38 cellular contexts compared by ENCODE assay signal in genomic region chr1:104856518-104856917, GRCh38.
"Had no signal": no experiment of that assay in that cellular context is flagged by ENCODE, and none has a peak within 500 bp of the region (broad histone marks: within the 10 kb centered on the region; RNA-seq: fewer than 3 reads in every experiment).

No MANE protein-coding gene starts in this region.

- H3K27me3 Mint-ChIP-seq: activated naive CD4-positive, alpha-beta T cell treated with anti-CD3 and anti-CD28 coated beads, Interleukin-2, amount 10 ng/mL, durations not matched to agents 7 days and 5 days; activated naive CD4-positive, alpha-beta T cell treated with anti-CD3 and anti-CD28 coated beads, Interleukin-2, amount 50 U/mL, for 24 hours; activated naive CD8-positive, alpha-beta T cell; activated naive CD8-positive, alpha-beta T cell treated with anti-CD3 and anti-CD28 coated beads for 36 hours; activated naive CD8-positive, alpha-beta T cell treated with anti-CD3 and anti-CD28 coated beads, Interleukin-2, amount 10 ng/mL, durations not matched to agents 7 days and 5 days; activated naive CD8-positive, alpha-beta T cell treated with anti-CD3 and anti-CD28 coated beads, Interleukin-2, amount 50 U/mL, for 24 hours; activated T-cell treated with anti-CD3 and anti-CD28 coated beads, Interleukin-2, amount 50 U/mL, for 24 hours; activated T-helper 17 cell treated with anti-CD3 and anti-CD28 coated beads, Interleukin-2, amount 50 U/mL, for 72 hours; central memory CD8-positive, alpha-beta T cell had no signal

- ATAC-seq: activated naive CD4-positive, alpha-beta T cell treated with anti-CD3 and anti-CD28 coated beads, Interleukin-2, amount 50 U/mL, for 72 hours; activated naive CD8-positive, alpha-beta T cell treated with anti-CD3 and anti-CD28 coated beads, Interleukin-2, amount 50 U/mL, for 24 hours; activated T-cell treated with anti-CD3 and anti-CD28 coated beads, Interleukin-2, amount 50 U/mL, for 4 hours; activated T-cell treated with anti-CD3 and anti-CD28 coated beads, Interleukin-2, amount 50 U/mL, for 72 hours; activated T-helper 17 cell treated with anti-CD3 and anti-CD28 coated beads, Interleukin-2, amount 50 U/mL, for 72 hours; body of pancreas had no signal

- H3K27ac Mint-ChIP-seq: activated naive CD4-positive, alpha-beta T cell treated with anti-CD3 and anti-CD28 coated beads for 36 hours; activated naive CD4-positive, alpha-beta T cell treated with anti-CD3 and anti-CD28 coated beads, Interleukin-2, amount 10 ng/mL, durations not matched to agents 7 days and 5 days; activated naive CD4-positive, alpha-beta T cell treated with anti-CD3 and anti-CD28 coated beads, Interleukin-2, amount 50 U/mL, for 24 hours; activated naive CD4-positive, alpha-beta T cell treated with anti-CD3 and anti-CD28 coated beads, Interleukin-2, amount 50 U/mL, for 72 hours; activated naive CD8-positive, alpha-beta T cell; activated naive CD8-positive, alpha-beta T cell treated with anti-CD3 and anti-CD28 coated beads for 36 hours; activated naive CD8-positive, alpha-beta T cell treated with anti-CD3 and anti-CD28 coated beads, Interleukin-2, amount 10 ng/mL, durations not matched to agents 7 days and 5 days; activated naive CD8-positive, alpha-beta T cell treated with anti-CD3 and anti-CD28 coated beads, Interleukin-2, amount 50 U/mL, for 24 hours; activated T-cell treated with anti-CD3 and anti-CD28 coated beads, Interleukin-2, amount 50 U/mL, for 24 hours; activated T-cell treated with anti-CD3 and anti-CD28 coated beads, Interleukin-2, amount 50 U/mL, for 72 hours; activated T-helper 1 cell treated with anti-CD3 and anti-CD28 coated beads, Interleukin-12 subunit alpha, Interleukin-12 subunit beta, Interleukin-2, Interleukin-4 antibody, amounts not matched to agents 30 ng/mL and 10 ng/mL and 1 ng/mL, durations not matched to agents 14 hours and 24 hours and 36 hours; activated T-helper 17 cell treated with anti-CD3 and anti-CD28 coated beads, Interleukin-2, amount 50 U/mL, for 72 hours; activated T-helper 2 cell treated with anti-CD3 and anti-CD28 coated beads, Interferon-gamma antibody, Interleukin-2, Interleukin-4, amounts not matched to agents 10 μg/mL and 5 μg/mL and 100 μg/mL, durations not matched to agents 14 hours and 24 hours and 36 hours; brain had no signal

- H3K27me3 ChIP-seq: adrenal gland, ascending aorta, body of pancreas, brain microvascular endothelial cell, breast epithelium, cardiac muscle cell had no signal

- H3K9me3 ChIP-seq: adrenal gland, ascending aorta, body of pancreas, breast epithelium had no signal

- H3K36me3 ChIP-seq: adrenal gland, ascending aorta, brain microvascular endothelial cell, breast epithelium, cardiac muscle cell had no signal

- H3K4me1 Mint-ChIP-seq: activated naive CD4-positive, alpha-beta T cell treated with anti-CD3 and anti-CD28 coated beads, Interleukin-2, amount 10 ng/mL, durations not matched to agents 7 days and 5 days; activated naive CD4-positive, alpha-beta T cell treated with anti-CD3 and anti-CD28 coated beads, Interleukin-2, amount 50 U/mL, for 24 hours; activated naive CD8-positive, alpha-beta T cell treated with anti-CD3 and anti-CD28 coated beads for 36 hours; activated naive CD8-positive, alpha-beta T cell treated with anti-CD3 and anti-CD28 coated beads, Interleukin-2, amount 10 ng/mL, durations not matched to agents 7 days and 5 days; activated naive CD8-positive, alpha-beta T cell treated with anti-CD3 and anti-CD28 coated beads, Interleukin-2, amount 50 U/mL, for 24 hours; activated T-helper 17 cell treated with anti-CD3 and anti-CD28 coated beads, Interleukin-2, amount 50 U/mL, for 72 hours; brain; central memory CD8-positive, alpha-beta T cell had no signal

- DNase-seq: activated effector memory CD4-positive, alpha-beta T cell treated with Interleukin-2 at 50 U/mL for 16 hours; activated gamma-delta T cell; activated gamma-delta T cell treated with Interleukin-2 at 50 U/mL for 16 hours; activated naive CD4-positive, alpha-beta T cell; activated naive CD4-positive, alpha-beta T cell treated with anti-CD3 and anti-CD28 coated beads for 36 hours; activated naive CD4-positive, alpha-beta T cell treated with anti-CD3 and anti-CD28 coated beads, Interleukin-2, amount 10 ng/mL, durations not matched to agents 7 days and 5 days; activated naive CD4-positive, alpha-beta T cell treated with anti-CD3 and anti-CD28 coated beads, Interleukin-2, amount 50 U/mL, for 16 hours; activated naive CD4-positive, alpha-beta T cell treated with Interleukin-2 at 50 U/mL for 16 hours; activated naive CD8-positive, alpha-beta T cell treated with anti-CD3 and anti-CD28 coated beads for 36 hours; activated naive CD8-positive, alpha-beta T cell treated with anti-CD3 and anti-CD28 coated beads, Interleukin-2, amount 10 ng/mL, durations not matched to agents 7 days and 5 days; activated naive CD8-positive, alpha-beta T cell treated with anti-CD3 and anti-CD28 coated beads, Interleukin-2, amount 50 U/mL, for 24 hours; activated T-cell treated with anti-CD3 and anti-CD28 coated beads, Interleukin-2, amount 50 U/mL, for 1 hour; activated T-cell treated with anti-CD3 and anti-CD28 coated beads, Interleukin-2, amount 50 U/mL, for 24 hours; activated T-cell treated with anti-CD3 and anti-CD28 coated beads, Interleukin-2, amount 50 U/mL, for 4 hours; activated T-cell treated with anti-CD3 and anti-CD28 coated beads, Interleukin-2, amount 50 U/mL, for 48 hours; activated T-cell treated with anti-CD3 and anti-CD28 coated beads, Interleukin-2, amount 50 U/mL, for 72 hours; adrenal gland; amniotic stem cell; amygdala; anterior cingulate cortex; body of pancreas; caudate nucleus; central memory CD4-positive, alpha-beta T cell; cerebellar nuclear complex had no signal

- H3K36me3 Mint-ChIP-seq: activated naive CD4-positive, alpha-beta T cell treated with anti-CD3 and anti-CD28 coated beads, Interleukin-2, amount 10 ng/mL, durations not matched to agents 7 days and 5 days; activated naive CD4-positive, alpha-beta T cell treated with anti-CD3 and anti-CD28 coated beads, Interleukin-2, amount 50 U/mL, for 24 hours; activated naive CD4-positive, alpha-beta T cell treated with anti-CD3 and anti-CD28 coated beads, Interleukin-2, amount 50 U/mL, for 72 hours; activated naive CD8-positive, alpha-beta T cell; activated naive CD8-positive, alpha-beta T cell treated with anti-CD3 and anti-CD28 coated beads for 36 hours; activated naive CD8-positive, alpha-beta T cell treated with anti-CD3 and anti-CD28 coated beads, Interleukin-2, amount 10 ng/mL, durations not matched to agents 7 days and 5 days; brain had no signal

- H3K4me3 ChIP-seq: adrenal gland, ascending aorta, body of pancreas, breast epithelium, cardiac muscle cell had no signal

- H3K4me3 Mint-ChIP-seq: activated naive CD4-positive, alpha-beta T cell treated with anti-CD3 and anti-CD28 coated beads for 36 hours; activated naive CD4-positive, alpha-beta T cell treated with anti-CD3 and anti-CD28 coated beads, Interleukin-2, amount 10 ng/mL, durations not matched to agents 7 days and 5 days; activated naive CD4-positive, alpha-beta T cell treated with anti-CD3 and anti-CD28 coated beads, Interleukin-2, amount 50 U/mL, for 24 hours; activated naive CD8-positive, alpha-beta T cell; activated naive CD8-positive, alpha-beta T cell treated with anti-CD3 and anti-CD28 coated beads for 36 hours; activated naive CD8-positive, alpha-beta T cell treated with anti-CD3 and anti-CD28 coated beads, Interleukin-2, amount 10 ng/mL, durations not matched to agents 7 days and 5 days; activated naive CD8-positive, alpha-beta T cell treated with anti-CD3 and anti-CD28 coated beads, Interleukin-2, amount 50 U/mL, for 24 hours; activated T-cell treated with anti-CD3 and anti-CD28 coated beads, Interleukin-2, amount 50 U/mL, for 24 hours; activated T-cell treated with anti-CD3 and anti-CD28 coated beads, Interleukin-2, amount 50 U/mL, for 4 hours; activated T-cell treated with anti-CD3 and anti-CD28 coated beads, Interleukin-2, amount 50 U/mL, for 72 hours; activated T-helper 1 cell treated with anti-CD3 and anti-CD28 coated beads, Interleukin-12 subunit alpha, Interleukin-12 subunit beta, Interleukin-2, Interleukin-4 antibody, amounts not matched to agents 30 ng/mL and 10 ng/mL and 1 ng/mL, durations not matched to agents 14 hours and 24 hours and 36 hours; activated T-helper 17 cell treated with anti-CD3 and anti-CD28 coated beads, Interleukin-2, amount 50 U/mL, for 72 hours; brain; central memory CD8-positive, alpha-beta T cell had no signal

- H3K4me1 ChIP-seq: adrenal gland, ascending aorta, body of pancreas, breast epithelium had no signal

- FAIRE-seq: astrocyte, bronchial epithelial cell had no signal

- H3K27ac ChIP-seq: adrenal gland, ascending aorta, body of pancreas, brain microvascular endothelial cell, breast epithelium, cardiac muscle cell had no signal
